18 cellular contexts compared by ENCODE assay signal in genomic region chr14:103111297-103111981, GRCh38. TPM values are rescaled to one million over a fixed set of nuclear protein-coding genes. Genes with fewer than 3 reads are reported as not detected.
DNase-seq lines count a peak whose midpoint lies in the region; ATAC-seq, FAIRE-seq and TF ChIP-seq lines count a peak whose summit lies in the region.
"Had no signal": no experiment of that assay in that cellular context is flagged by ENCODE, and none has a peak within 500 bp of the region (broad histone marks: within the 10 kb centered on the region; RNA-seq: fewer than 3 reads in every experiment).

No MANE protein-coding gene starts in this region.

- DNase-seq in GM12891 (ENCODE audit: insufficient read length, low spot score) (no peak), Panc1 (ENCODE audit: low read depth, low spot score) (no peak), left colon (no peak), DMS53 treated with DMSO at 0.1 percent for 48 hours (lab: John Stamatoyannopoulos, UW; ENCODE audit: unreplicated experiment) (no peak), D341Med (ENCODE audit: low spot score) (no peak)
- DNase-seq: activated CD8-positive, alpha-beta T cell treated with anti-CD3 and anti-CD28 coated beads for 36 hours; activated naive CD4-positive, alpha-beta T cell treated with anti-CD3 and anti-CD28 coated beads, Interleukin-2, amount 50 U/mL, for 16 hours; CD4-positive, CD25-positive, alpha-beta regulatory T cell; central memory CD4-positive, alpha-beta T cell; erythroblast; hippocampal formation; mammary epithelial cell; NCI-H2227 treated with DMSO at 0.1 percent for 48 hours had no signal

- TF ChIP-seq POLR2A in GM12891 (IDR thresholded peaks at IDR 0.05; ENCODE audit: low read depth, low read length), result no peak

- no peak overlapping the region for H3K4me3 ChIP-seq in Panc1 (ENCODE audit: low read depth in 2 of 2, low read length in 2 of 2)

- H3K27me3 ChIP-seq in Panc1 (ENCODE audit: control insufficient read depth, insufficient read depth, low read length), result no peaks in the 10 kb centered on the region

- H3K27ac ChIP-seq in Panc1 (ENCODE audit: low read length), result peak overlapping the region; percentile 82

- in situ Hi-C loops in Panc1 (cut with HindIII; ENCODE audit: low pct_unique_long_range_greater_than_20kb, low sequenced_read_pairs), result no loop called here

- intact Hi-C loops in Panc1 (cut with micrococcal nuclease; ENCODE audit: unreplicated experiment) (no loop called here), left colon (cut with DNase I, micrococcal nuclease) (no loop called here)

- peak overlapping the region; percentile 71 for H3K27ac Mint-ChIP-seq in stimulated activated memory B cell treated with anti-CD40 and anti-IgM and Interleukin-4, amounts not matched to agents 10 μg/mL and 1 μg/mL and 100 μg/mL, for 72 hours
- H3K27ac Mint-ChIP-seq: activated CD8-positive, alpha-beta T cell treated with anti-CD3 and anti-CD28 coated beads for 36 hours; CD4-positive, CD25-positive, alpha-beta regulatory T cell; stimulated activated effector memory CD8-positive, alpha-beta T cell treated with anti-CD3 and anti-CD28 coated beads, Interleukin-12 subunit alpha, Interleukin-12 subunit beta, amount 100 ng/mL, for 72 hours had no signal

- peak; percentile 22 for ATAC-seq in Panc1
- peak; percentile 9 for ATAC-seq in left colon
- ATAC-seq in stimulated activated memory B cell treated with anti-CD40 and anti-IgM and Interleukin-4, amounts not matched to agents 10 μg/mL and 1 μg/mL and 100 μg/mL, for 72 hours, result peak; percentile 58
- ATAC-seq in HG02884 (IDR thresholded peaks at IDR 0.05; ENCODE audit: unreplicated experiment), result no peak
- no peak for ATAC-seq in GM19467 (IDR thresholded peaks at IDR 0.05; ENCODE audit: unreplicated experiment)
- ATAC-seq: activated CD8-positive, alpha-beta T cell treated with anti-CD3 and anti-CD28 coated beads for 36 hours; stimulated activated effector memory CD8-positive, alpha-beta T cell treated with anti-CD3 and anti-CD28 coated beads, Interleukin-12 subunit alpha, Interleukin-12 subunit beta, amount 100 ng/mL, for 72 hours had no signal

- no peaks in the 10 kb centered on the region for H3K9me3 Mint-ChIP-seq in stimulated activated memory B cell treated with anti-CD40 and anti-IgM and Interleukin-4, amounts not matched to agents 10 μg/mL and 1 μg/mL and 100 μg/mL, for 72 hours
- H3K9me3 Mint-ChIP-seq: activated CD8-positive, alpha-beta T cell treated with anti-CD3 and anti-CD28 coated beads for 36 hours; CD4-positive, CD25-positive, alpha-beta regulatory T cell; stimulated activated effector memory CD8-positive, alpha-beta T cell treated with anti-CD3 and anti-CD28 coated beads, Interleukin-12 subunit alpha, Interleukin-12 subunit beta, amount 100 ng/mL, for 72 hours had no signal

- no TSS peak for BruUV-seq in Panc1 (replicated peaks; lab: Mats Ljungman, UMichigan)

- CTCF ChIA-PET in Panc1 (lab: Charles Lee), result no interaction called here

- H3K4me1 ChIP-seq in Panc1 (ENCODE audit: control insufficient read depth, insufficient read depth, low read length), result peaks cover 62% of the 10 kb centered on the region

- peaks cover 56% of the 10 kb centered on the region for H3K4me1 Mint-ChIP-seq in stimulated activated memory B cell treated with anti-CD40 and anti-IgM and Interleukin-4, amounts not matched to agents 10 μg/mL and 1 μg/mL and 100 μg/mL, for 72 hours

- H3K36me3 Mint-ChIP-seq in stimulated activated memory B cell treated with anti-CD40 and anti-IgM and Interleukin-4, amounts not matched to agents 10 μg/mL and 1 μg/mL and 100 μg/mL, for 72 hours, result no peaks in the 10 kb centered on the region
- H3K36me3 Mint-ChIP-seq: CD4-positive, CD25-positive, alpha-beta regulatory T cell; stimulated activated effector memory CD8-positive, alpha-beta T cell treated with anti-CD3 and anti-CD28 coated beads, Interleukin-12 subunit alpha, Interleukin-12 subunit beta, amount 100 ng/mL, for 72 hours had no signal

- no peaks in the 10 kb centered on the region for H3K36me3 ChIP-seq in Panc1 (ENCODE audit: control insufficient read depth, insufficient read depth, low read length)

- TF ChIP-seq CTCF in Panc1 (IDR thresholded peaks at IDR 0.05), result no peak

- FAIRE-seq in GM12891 (lab: Jason Lieb, UNC), result no peak

- H3K4me3 Mint-ChIP-seq in stimulated activated memory B cell treated with anti-CD40 and anti-IgM and Interleukin-4, amounts not matched to agents 10 μg/mL and 1 μg/mL and 100 μg/mL, for 72 hours, result no peak overlapping the region
- H3K4me3 Mint-ChIP-seq: activated CD8-positive, alpha-beta T cell treated with anti-CD3 and anti-CD28 coated beads for 36 hours; CD4-positive, CD25-positive, alpha-beta regulatory T cell; stimulated activated effector memory CD8-positive, alpha-beta T cell treated with anti-CD3 and anti-CD28 coated beads, Interleukin-12 subunit alpha, Interleukin-12 subunit beta, amount 100 ng/mL, for 72 hours had no signal

- no peaks in the 10 kb centered on the region for H3K9me3 ChIP-seq in Panc1 (ENCODE audit: control insufficient read depth, insufficient read depth, low read depth, low read length)

- POLR2A ChIA-PET in Panc1 (lab: Charles Lee), result no interaction called here

- H3K27me3 Mint-ChIP-seq in stimulated activated memory B cell treated with anti-CD40 and anti-IgM and Interleukin-4, amounts not matched to agents 10 μg/mL and 1 μg/mL and 100 μg/mL, for 72 hours, result peaks cover 18% of the 10 kb centered on the region
- H3K27me3 Mint-ChIP-seq: activated CD8-positive, alpha-beta T cell treated with anti-CD3 and anti-CD28 coated beads for 36 hours had no signal

TF ChIP-seq in GM12891, 5 proteins besides CTCF, POLR2A, EP300 and RAD21:
- no peak for TF ChIP-seq POLR2AphosphoS5 (IDR thresholded peaks at IDR 0.05; ENCODE audit: low read depth, low read length)
- no peak for TF ChIP-seq POU2F2 (IDR thresholded peaks at IDR 0.05; ENCODE audit: low read depth, low read length)
- TF ChIP-seq TAF1 (IDR thresholded peaks at IDR 0.05; ENCODE audit: low read depth, low read length), result no peak
- TF ChIP-seq SPI1 (IDR thresholded peaks at IDR 0.05; ENCODE audit: low read depth, low read length), result peak; percentile 93
- no peak for TF ChIP-seq PAX5 (IDR thresholded peaks at IDR 0.05; ENCODE audit: insufficient read depth, low read length, severe bottlenecking)

RNA-seq across cellular contexts. Expression of gene TNFAIP2, which starts 11.8 kb away (rescaled TPM):
- 68.7 TPM for polyA plus RNA-seq in GM12891 (2012; ENCODE audit: low read depth, missing spikeins)
- 491 TPM for total RNA-seq in Panc1 (2021; ENCODE audit: unreplicated experiment)
- polyA plus RNA-seq in Panc1 (2012; ENCODE audit: insufficient read length), result 322 TPM
- 10 to 100 TPM; 14.9 to 40.8 TPM for total RNA-seq in left colon
- polyA plus RNA-seq: CD4-positive, CD25-positive, alpha-beta regulatory T cell had no signal

RNA-seq across cellular contexts. Expression of gene EXOC3L4, which starts 16.9 kb away (rescaled TPM):
- not detected for polyA plus RNA-seq in GM12891 (2012; ENCODE audit: low read depth, missing spikeins)
- total RNA-seq in Panc1 (2021; ENCODE audit: unreplicated experiment) (2.6 TPM), left colon (10 to 100 TPM; 13.5 to 27.4 TPM)
- polyA plus RNA-seq in Panc1 (2012; ENCODE audit: insufficient read length), result 1.9 TPM
- total RNA-seq: activated CD8-positive, alpha-beta T cell treated with anti-CD3 and anti-CD28 coated beads for 36 hours; CD4-positive, CD25-positive, alpha-beta regulatory T cell; mammary epithelial cell had no signal
- polyA plus RNA-seq: CD4-positive, CD25-positive, alpha-beta regulatory T cell; mammary epithelial cell had no signal

RNA-seq across cellular contexts. Expression of gene LBHD2, which starts 27.4 kb away (rescaled TPM):
- polyA plus RNA-seq in GM12891 (2012; ENCODE audit: low read depth, missing spikeins), result not detected
- total RNA-seq in Panc1 (2021; ENCODE audit: unreplicated experiment), result not detected
- not detected for polyA plus RNA-seq in Panc1 (2012; ENCODE audit: insufficient read length)
- not detected for total RNA-seq in left colon
- total RNA-seq: activated CD8-positive, alpha-beta T cell treated with anti-CD3 and anti-CD28 coated beads for 36 hours; CD4-positive, CD25-positive, alpha-beta regulatory T cell; mammary epithelial cell; posterior vena cava had no signal
- polyA plus RNA-seq: CD4-positive, CD25-positive, alpha-beta regulatory T cell; mammary epithelial cell had no signal

RNA-seq across cellular contexts. Expression of gene CDC42BPB, which starts 54.1 kb away (rescaled TPM):
- 11.6 TPM for polyA plus RNA-seq in GM12891 (2012; ENCODE audit: low read depth, missing spikeins)
- 84.4 TPM for total RNA-seq in Panc1 (2021; ENCODE audit: unreplicated experiment)
- 80.5 TPM for polyA plus RNA-seq in Panc1 (2012; ENCODE audit: insufficient read length)
- 10 to 100 TPM; 75.5 to 85.2 TPM for total RNA-seq in left colon

Comparison
In these comparisons a context has a peak if more than half of its experiments do, and no peak if none do; other contexts are left out.
1. ATAC-seq: peak in Panc1 (single experiment), left colon (single experiment) and stimulated activated memory B cell treated with anti-CD40 and anti-IgM and Interleukin-4, amounts not matched to agents 10 μg/mL and 1 μg/mL and 100 μg/mL, for 72 hours (single experiment); none in HG02884 (single experiment) and GM19467 (single experiment).
2. RNA of gene TNFAIP2, which starts 11.8 kb away (total RNA-seq): 491 TPM in Panc1 (single experiment); 14.9 to 40.8 TPM in left colon; every median in the first group is over 10 times any median in the second.